Comparison of ENCODE assay signal across 26 cellular contexts in genomic region chr13:31433756-31434155, GRCh38.
"Had no signal": no experiment of that assay in that cellular context is flagged by ENCODE, and none has a peak within 500 bp of the region (broad histone marks: within the 10 kb centered on the region; RNA-seq: fewer than 3 reads in every experiment).

No MANE protein-coding gene starts in this region.

- H3K9ac ChIP-seq: neural progenitor cell had no signal

- H3K9me3 ChIP-seq: esophagus muscularis mucosa, left lung, prostate gland, right atrium auricular region, spleen, upper lobe of right lung had no signal

- H3K4me1 ChIP-seq: esophagus muscularis mucosa, foreskin keratinocyte, left lung, neural progenitor cell, prostate gland, right atrium auricular region, spleen, upper lobe of right lung had no signal

- H3K4me2 ChIP-seq: hepatocyte, neural progenitor cell had no signal

- H3K4me3 Mint-ChIP-seq: activated naive CD8-positive, alpha-beta T cell; activated T-cell treated with anti-CD3 and anti-CD28 coated beads, Interleukin-2, amount 50 U/mL, for 24 hours; activated T-helper 17 cell treated with anti-CD3 and anti-CD28 coated beads, Interleukin-2, amount 50 U/mL, for 72 hours; central memory CD8-positive, alpha-beta T cell; effector memory CD8-positive, alpha-beta T cell; naive thymus-derived CD4-positive, alpha-beta T cell; neural progenitor cell had no signal

- H3K36me3 Mint-ChIP-seq: activated naive CD8-positive, alpha-beta T cell; naive thymus-derived CD4-positive, alpha-beta T cell; neural progenitor cell had no signal

- H3K4me3 ChIP-seq: dorsolateral prefrontal cortex, esophagus muscularis mucosa, hepatocyte, left lung, lung, neural progenitor cell, prostate gland, right atrium auricular region, spleen, upper lobe of right lung had no signal

- H3K79me2 ChIP-seq: hepatocyte had no signal

- H3K27me3 ChIP-seq: esophagus muscularis mucosa, neural progenitor cell, right atrium auricular region, upper lobe of right lung had no signal

- H3K27ac ChIP-seq: dorsolateral prefrontal cortex, esophagus muscularis mucosa, foreskin keratinocyte, hepatocyte, left lung, neural progenitor cell, prostate gland, right atrium auricular region, spleen, upper lobe of right lung had no signal

- DNase-seq: activated CD4-positive, alpha-beta T cell treated with anti-CD3 and anti-CD28 coated beads for 1 hour; activated CD4-positive, alpha-beta T cell treated with anti-CD3 and anti-CD28 coated beads, Interleukin-2, amount 50 U/mL, for 4 hours; activated CD8-positive, alpha-beta memory T cell treated with anti-CD3 and anti-CD28 coated beads for 24 hours; activated CD8-positive, alpha-beta memory T cell treated with anti-CD3 and anti-CD28 coated beads, Interleukin-2, amount 50 U/mL, for 4 hours; activated T-cell treated with anti-CD3 and anti-CD28 coated beads, Interleukin-2, amount 50 U/mL, for 24 hours; dorsolateral prefrontal cortex; effector memory CD8-positive, alpha-beta T cell; foreskin keratinocyte; kidney glomerular epithelial cell; left lung; naive thymus-derived CD4-positive, alpha-beta T cell; spleen; stimulated activated CD4-positive, alpha-beta T cell treated with anti-CD3 and anti-CD28 coated beads, Interleukin-4, amount 100 ng/mL, for 1 hour; stimulated activated naive CD4-positive, alpha-beta T cell; T-helper 1 cell; T-helper 9 cell; upper lobe of right lung had no signal

- H3K4me1 Mint-ChIP-seq: activated T-helper 17 cell treated with anti-CD3 and anti-CD28 coated beads, Interleukin-2, amount 50 U/mL, for 72 hours; central memory CD8-positive, alpha-beta T cell; naive thymus-derived CD4-positive, alpha-beta T cell had no signal

- H3K9me3 Mint-ChIP-seq: activated T-cell treated with anti-CD3 and anti-CD28 coated beads, Interleukin-2, amount 50 U/mL, for 24 hours; activated T-helper 17 cell treated with anti-CD3 and anti-CD28 coated beads, Interleukin-2, amount 50 U/mL, for 72 hours; central memory CD8-positive, alpha-beta T cell; effector memory CD8-positive, alpha-beta T cell; naive thymus-derived CD4-positive, alpha-beta T cell had no signal

- H3K36me3 ChIP-seq: esophagus muscularis mucosa, left lung, neural progenitor cell, prostate gland, right atrium auricular region, spleen, upper lobe of right lung had no signal

- H2AFZ ChIP-seq: hepatocyte had no signal

- ATAC-seq: activated T-helper 17 cell treated with anti-CD3 and anti-CD28 coated beads, Interleukin-2, amount 50 U/mL, for 72 hours; effector memory CD8-positive, alpha-beta T cell; foreskin keratinocyte; left lung; naive thymus-derived CD4-positive, alpha-beta T cell; upper lobe of right lung had no signal

- H3K27ac Mint-ChIP-seq: activated naive CD8-positive, alpha-beta T cell; activated T-cell treated with anti-CD3 and anti-CD28 coated beads, Interleukin-2, amount 50 U/mL, for 24 hours; activated T-helper 17 cell treated with anti-CD3 and anti-CD28 coated beads, Interleukin-2, amount 50 U/mL, for 72 hours; effector memory CD8-positive, alpha-beta T cell; naive thymus-derived CD4-positive, alpha-beta T cell; neural progenitor cell had no signal
